18 cellular contexts compared by ENCODE assay signal in the genomic region with DNA sequence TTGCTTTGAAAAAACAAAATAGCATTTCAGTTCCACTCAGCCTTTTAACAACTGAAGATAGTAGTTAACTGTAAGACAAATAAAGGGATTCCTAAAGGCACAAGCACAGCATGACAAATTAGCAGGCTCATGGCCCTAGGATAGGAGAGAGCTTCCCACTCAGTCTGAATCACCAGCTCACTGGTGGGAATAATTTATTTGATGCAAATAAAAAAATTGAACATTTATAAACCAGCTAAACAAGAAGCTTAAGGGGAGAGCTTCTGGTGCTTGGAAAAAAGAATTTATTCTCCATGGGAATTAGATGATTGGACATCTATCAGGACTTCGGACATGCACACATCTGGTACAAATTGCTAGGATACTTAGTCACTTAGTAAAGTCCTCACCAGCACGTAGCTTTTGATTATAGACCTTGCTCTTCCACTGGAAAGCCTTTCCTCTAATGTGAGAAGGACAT.
DNase-seq lines count a peak whose midpoint lies in the region; TF ChIP-seq lines count a peak whose summit lies in the region.
"Had no signal": no experiment of that assay in that cellular context is flagged by ENCODE, and none has a peak within 500 bp of the region (broad histone marks: within the 10 kb centered on the region; RNA-seq: fewer than 3 reads in every experiment).

No MANE protein-coding gene starts in this region.

- H4K20me1 ChIP-seq in smooth muscle cell (ENCODE audit: low read depth), result no peaks in the 10 kb centered on the region

- peak overlapping the region; percentile 9 for H3K9ac ChIP-seq in smooth muscle cell (ENCODE audit: low read depth)

- TF ChIP-seq CTCF in fibroblast of mammary gland (conservative IDR thresholded peaks at IDR 0.05; ENCODE audit: control insufficient read depth, insufficient read depth, low read depth, low read length) (no peak), smooth muscle cell (IDR thresholded peaks at IDR 0.05; ENCODE audit: borderline replicate concordance, insufficient read depth, poor library complexity, severe bottlenecking) (no peak)

- peaks cover 7% of the 10 kb centered on the region for H3K4me1 ChIP-seq in smooth muscle cell (ENCODE audit: low read depth)
- H3K4me1 ChIP-seq: foreskin keratinocyte, right atrium auricular region had no signal

- DNase-seq in COLO829 (ENCODE audit: low spot score) (peak; percentile 76), MG63 (peak; percentile 50), fibroblast of mammary gland (ENCODE audit: low read depth) (peak; percentile 88), smooth muscle cell (lab: John Stamatoyannopoulos, UW; ENCODE audit: unreplicated experiment) (no peak), superior temporal gyrus (ENCODE audit: extremely low spot score) (no peak), inferior parietal cortex (ENCODE audit: extremely low spot score) (no peak), cerebellar nuclear complex (lab: John Stamatoyannopoulos, UW) (no peak)
- DNase-seq: activated B cell treated with CpG ODN at 0.5 μM for 24 hours; CD4-positive, CD25-positive, alpha-beta regulatory T cell; effector memory CD4-positive, alpha-beta T cell; foreskin keratinocyte; midbrain; NCI-H187 treated with DMSO at 0.1 percent for 48 hours; NCI-H510A; SHP77; T-helper 2 cell had no signal

- H3K9me3 ChIP-seq in MG63 (no peaks in the 10 kb centered on the region; the same call in 1 of the 2 replicates), smooth muscle cell (replicated peaks; ENCODE audit: low read depth) (no peaks in the 10 kb centered on the region)
- H3K9me3 ChIP-seq: neutrophil, right atrium auricular region had no signal

- no peak overlapping the region for H2AFZ ChIP-seq in smooth muscle cell (ENCODE audit: low read depth)

- H3K4me3 ChIP-seq in MG63 (no peak overlapping the region), fibroblast of mammary gland (ENCODE audit: control insufficient read depth, low read depth, low read length) (no peak overlapping the region), smooth muscle cell (no peak overlapping the region)
- H3K4me3 ChIP-seq: right atrium auricular region had no signal

- peak overlapping the region; percentile 31 for H3K4me2 ChIP-seq in smooth muscle cell

- H3F3A ChIP-seq in smooth muscle cell (ENCODE audit: low read depth), result peaks cover 14% of the 10 kb centered on the region

- no peaks in the 10 kb centered on the region for H3K36me3 ChIP-seq in MG63
- H3K36me3 ChIP-seq in smooth muscle cell (ENCODE audit: low read depth), result no peaks in the 10 kb centered on the region
- H3K36me3 ChIP-seq: neutrophil, right atrium auricular region had no signal

- peak overlapping the region; percentile 84 for H3K27ac ChIP-seq in smooth muscle cell (ENCODE audit: low read depth)
- H3K27ac ChIP-seq: foreskin keratinocyte, neutrophil had no signal

- H3K79me2 ChIP-seq in smooth muscle cell (ENCODE audit: low read depth), result no peaks in the 10 kb centered on the region

- no peaks in the 10 kb centered on the region for H3K27me3 ChIP-seq in MG63
- H3K27me3 ChIP-seq in smooth muscle cell (ENCODE audit: low read depth), result no peaks in the 10 kb centered on the region
- H3K27me3 ChIP-seq: foreskin keratinocyte, neutrophil, right atrium auricular region had no signal

- 8% methylated on average over 2 of the region's 2 CpGs for WGBS in smooth muscle cell (ENCODE audit: low lambda C conversion rate)

Comparison
In these comparisons a context has a peak if more than half of its experiments do, and no peak if none do; other contexts are left out.
1. DNase-seq: peak in COLO829 (single experiment), MG63 (single experiment) and fibroblast of mammary gland (single experiment); none in smooth muscle cell (single experiment), superior temporal gyrus (single experiment), inferior parietal cortex (single experiment) and cerebellar nuclear complex (0 of 2).